In genomic region chr10:11218395-11218794, GRCh38 we compare ENCODE assay signal across 13 cellular contexts.
A peak's percentile ranks its signal among the peaks of the same experiment; 100 is the strongest.
DNase-seq lines count a peak whose midpoint lies in the region; ATAC-seq and TF ChIP-seq lines count a peak whose summit lies in the region.
"Had no signal": no experiment of that assay in that cellular context is flagged by ENCODE, and none has a peak within 500 bp of the region (broad histone marks: within the 10 kb centered on the region; RNA-seq: fewer than 3 reads in every experiment).

No MANE protein-coding gene starts in this region.

- intact Hi-C loops in activated CD4-positive, alpha-beta memory T cell treated with anti-CD3 and anti-CD28 coated beads for 36 hours (cut with micrococcal nuclease): loop anchor here (1.0 kb wide), 3 partner anchors 8 to 14 kb away; no protein-coding TSS in a partner anchor
- intact Hi-C loops in CD14-positive monocyte (cut with micrococcal nuclease): no loop called here

- H3K9me3 ChIP-seq in hepatocyte (ENCODE audit: low read depth): no peaks in the 10 kb centered on the region

- CTCF ChIA-PET in activated CD4-positive, alpha-beta memory T cell treated with anti-CD3 and anti-CD28 coated beads for 36 hours (lab: Charles Lee): interaction anchor here (1.0 to 2.0 kb wide), 4 partner anchors 9 to 20 kb away, joined by 3 to 11 read pairs (median 6); no protein-coding TSS in a partner anchor

- peaks cover 74% of the 10 kb centered on the region for H3K4me1 Mint-ChIP-seq in activated CD4-positive, alpha-beta memory T cell treated with anti-CD3 and anti-CD28 coated beads for 36 hours (ENCODE audit: low read depth)
- H3K4me1 Mint-ChIP-seq in effector memory CD8-positive, alpha-beta T cell (ENCODE audit: low read depth in 2 of 2): peaks cover 69 to 85% of the 10 kb centered on the region in 2 donors
- peaks cover 32% of the 10 kb centered on the region for H3K4me1 Mint-ChIP-seq in CD14-positive monocyte

- no peaks in the 10 kb centered on the region for H4K20me1 ChIP-seq in hepatocyte (ENCODE audit: insufficient read depth, poor library complexity, severe bottlenecking)

- peaks cover 59% of the 10 kb centered on the region for H3K36me3 Mint-ChIP-seq in activated CD4-positive, alpha-beta memory T cell treated with anti-CD3 and anti-CD28 coated beads for 36 hours
- peaks cover 95% of the 10 kb centered on the region for H3K36me3 Mint-ChIP-seq in effector memory CD8-positive, alpha-beta T cell (ENCODE audit: insufficient read depth)
- peaks cover 72 to 80% of the 10 kb centered on the region in 2 donors for H3K36me3 Mint-ChIP-seq in CD14-positive monocyte

- H3K4me2 ChIP-seq in hepatocyte: no peak overlapping the region

- H3K27me3 Mint-ChIP-seq in activated CD4-positive, alpha-beta memory T cell treated with anti-CD3 and anti-CD28 coated beads for 36 hours: no peaks in the 10 kb centered on the region
- H3K27me3 Mint-ChIP-seq in effector memory CD8-positive, alpha-beta T cell: no peaks in the 10 kb centered on the region
- H3K27me3 Mint-ChIP-seq in CD14-positive monocyte (ENCODE audit: low read depth in 3 of 3): no peaks in the 10 kb centered on the region

- H3K79me2 ChIP-seq in hepatocyte: no peaks in the 10 kb centered on the region

- peak overlapping the region; percentile 87 for H3K27ac Mint-ChIP-seq in activated CD4-positive, alpha-beta memory T cell treated with anti-CD3 and anti-CD28 coated beads for 36 hours
- H3K27ac Mint-ChIP-seq in effector memory CD8-positive, alpha-beta T cell: peak overlapping the region; percentile 56 to 95
- peak overlapping the region in 2 of 7 donors; percentile 11 to 58 for H3K27ac Mint-ChIP-seq in CD14-positive monocyte

- no peaks in the 10 kb centered on the region for H3K36me3 ChIP-seq in hepatocyte (replicated peaks; ENCODE audit: insufficient read depth, low read depth)
- H3K36me3 ChIP-seq: WERI-Rb-1 had no signal

- H3K9me3 Mint-ChIP-seq in activated CD4-positive, alpha-beta memory T cell treated with anti-CD3 and anti-CD28 coated beads for 36 hours: no peaks in the 10 kb centered on the region
- no peaks in the 10 kb centered on the region for H3K9me3 Mint-ChIP-seq in effector memory CD8-positive, alpha-beta T cell
- H3K9me3 Mint-ChIP-seq in CD14-positive monocyte: no peaks in the 10 kb centered on the region
- H3K9me3 Mint-ChIP-seq: neural crest cell had no signal

- no peak overlapping the region for H2AFZ ChIP-seq in hepatocyte

- WGBS in hepatocyte (ENCODE audit: low lambda C conversion rate, missing lambda C conversion rate): 69% methylated on average over 5 of the region's 5 CpGs

- no peak overlapping the region for H3K27ac ChIP-seq in hepatocyte
- H3K27ac ChIP-seq: WERI-Rb-1 had no signal

- H3K4me3 Mint-ChIP-seq in activated CD4-positive, alpha-beta memory T cell treated with anti-CD3 and anti-CD28 coated beads for 36 hours: peak overlapping the region; percentile 9
- H3K4me3 Mint-ChIP-seq in effector memory CD8-positive, alpha-beta T cell: peak overlapping the region in 1 of 2 donors; percentile 16
- H3K4me3 Mint-ChIP-seq in CD14-positive monocyte: no peak overlapping the region
- H3K4me3 Mint-ChIP-seq: neural crest cell had no signal

- peak; percentile 60 for DNase-seq in stimulated activated CD4-positive, alpha-beta T cell treated with anti-CD3 and anti-CD28 coated beads, Interleukin-4, amount 100 ng/mL, for 24 hours
- DNase-seq in stimulated activated CD4-positive, alpha-beta T cell treated with anti-CD3 and anti-CD28 coated beads, Interleukin-4, amount 100 ng/mL, for 4 hours: no peak
- peak; percentile 67 for DNase-seq in activated CD4-positive, alpha-beta memory T cell treated with anti-CD3 and anti-CD28 coated beads for 36 hours
- DNase-seq in effector memory CD8-positive, alpha-beta T cell: no peak
- no peak for DNase-seq in hepatocyte (ENCODE audit: low spot score)
- DNase-seq in NCI-H2227 (lab: John Stamatoyannopoulos, UW; ENCODE audit: unreplicated experiment): no peak
- DNase-seq in CD14-positive monocyte (ENCODE audit: low spot score): no peak
- DNase-seq: AML-193, mesendoderm, NCI-H226, SW 1271, WERI-Rb-1 had no signal

- H3K4me1 ChIP-seq in hepatocyte (ENCODE audit: insufficient read depth): no peaks in the 10 kb centered on the region

- TF ChIP-seq CTCF in hepatocyte (IDR thresholded peaks at IDR 0.05; ENCODE audit: poor library complexity): no peak
- TF ChIP-seq CTCF in CD14-positive monocyte (IDR thresholded peaks at IDR 0.05): no peak

- no peaks in the 10 kb centered on the region for H3K9me2 ChIP-seq in hepatocyte (replicated peaks; ENCODE audit: insufficient read depth)

- H3K4me3 ChIP-seq in hepatocyte: no peak overlapping the region

- POLR2A ChIA-PET in activated CD4-positive, alpha-beta memory T cell treated with anti-CD3 and anti-CD28 coated beads for 36 hours (lab: Charles Lee): interaction anchor here (0.7 to 3.3 kb wide), 20 partner anchors 8 to 73 kb away, joined by 3 to 24 read pairs (median 5); no protein-coding TSS in a partner anchor

- no peaks in the 10 kb centered on the region for H3K27me3 ChIP-seq in hepatocyte

- peak; percentile 78 for ATAC-seq in effector memory CD8-positive, alpha-beta T cell (replicated peaks)

Comparison
In these comparisons a context has a peak if more than half of its experiments do, and no peak if none do; other contexts are left out.
1. DNase-seq: peak in stimulated activated CD4-positive, alpha-beta T cell treated with anti-CD3 and anti-CD28 coated beads, Interleukin-4, amount 100 ng/mL, for 24 hours (single experiment) and activated CD4-positive, alpha-beta memory T cell treated with anti-CD3 and anti-CD28 coated beads for 36 hours (single experiment); none in stimulated activated CD4-positive, alpha-beta T cell treated with anti-CD3 and anti-CD28 coated beads, Interleukin-4, amount 100 ng/mL, for 4 hours (0 of 2), effector memory CD8-positive, alpha-beta T cell (0 of 3), hepatocyte (single experiment), NCI-H2227 (single experiment) and CD14-positive monocyte (single experiment).